ENCODE assay signal across 10 cellular contexts in the genomic region with DNA sequence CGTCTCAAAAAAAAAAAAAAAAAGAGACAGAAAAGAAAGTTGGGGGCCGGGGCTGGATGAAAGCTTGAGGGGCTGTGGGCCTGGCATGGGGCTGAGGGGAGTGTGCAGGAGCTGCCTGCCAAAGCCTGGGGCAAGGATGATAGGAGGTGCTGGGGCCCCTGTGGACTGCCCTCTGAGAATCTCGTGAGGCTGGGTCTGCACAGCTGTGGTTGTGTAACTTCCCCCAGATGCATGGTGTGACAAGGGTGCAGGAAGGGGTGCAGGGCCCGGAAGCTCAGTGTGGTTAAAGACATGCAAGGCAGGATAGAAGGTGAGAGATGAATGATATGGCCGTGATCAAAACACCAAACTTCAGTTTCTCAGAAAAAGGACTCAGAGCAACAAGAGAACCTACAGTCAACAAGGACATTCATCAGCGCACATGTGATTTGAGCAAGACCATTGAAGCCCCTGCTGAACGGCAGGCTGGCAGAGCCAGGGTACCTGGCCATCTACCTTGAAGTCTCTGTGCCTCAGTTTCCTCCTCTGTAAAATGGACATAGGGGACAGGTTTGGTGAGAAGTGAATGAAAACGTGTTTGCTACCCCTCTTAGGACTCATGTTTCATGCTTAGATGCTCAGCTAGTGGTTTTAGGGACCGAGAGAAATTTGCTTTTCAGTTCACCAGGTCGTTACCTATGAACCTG. TPM values are rescaled to one million over a fixed set of nuclear protein-coding genes. Genes with fewer than 3 reads are reported as not detected.
DNase-seq lines count a peak whose midpoint lies in the region; ATAC-seq and TF ChIP-seq lines count a peak whose summit lies in the region.
"Had no signal": no experiment of that assay in that cellular context is flagged by ENCODE, and none has a peak within 500 bp of the region (broad histone marks: within the 10 kb centered on the region; RNA-seq: fewer than 3 reads in every experiment).

No MANE protein-coding gene starts in this region.

- TF ChIP-seq POLR2A in GM18505 (IDR thresholded peaks at IDR 0.05; ENCODE audit: borderline replicate concordance, extremely low read depth, insufficient read depth, insufficient read length) = no peak

- peaks cover 76% of the 10 kb centered on the region for H3K4me1 Mint-ChIP-seq in stimulated activated naive CD8-positive, alpha-beta T cell treated with anti-CD3 and anti-CD28 coated beads, Interleukin-15, Interleukin-2, amounts not matched to agents 100 ng/mL and 50 ng/mL, for 24 hours (ENCODE audit: low read depth)

- H3K27me3 Mint-ChIP-seq in stimulated activated naive CD8-positive, alpha-beta T cell treated with anti-CD3 and anti-CD28 coated beads, Interleukin-15, Interleukin-2, amounts not matched to agents 100 ng/mL and 50 ng/mL, for 24 hours = no peaks in the 10 kb centered on the region

- ATAC-seq in GM18505 (IDR thresholded peaks at IDR 0.05; ENCODE audit: unreplicated experiment) = peak; percentile 75
- peak; percentile 55 for ATAC-seq in HG03064 (IDR thresholded peaks at IDR 0.05; ENCODE audit: low read depth, unreplicated experiment)
- ATAC-seq in Right ventricle myocardium superior (ENCODE audit: poor library complexity) = peak; percentile 61

- DNase-seq in activated CD4-positive, CD25-positive, alpha-beta regulatory T cell treated with anti-CD3 and anti-CD28 coated beads, Interleukin-2, amount 50 U/mL, for 72 hours = peak; percentile 79
- DNase-seq in Right ventricle myocardium superior = peak; percentile 64
- no peak for DNase-seq in inferior parietal cortex (ENCODE audit: extremely low spot score)
- DNase-seq in NCI-H2171 treated with DMSO at 0.1 percent for 48 hours (lab: John Stamatoyannopoulos, UW) = no peak
- DNase-seq in NCI-H146 (lab: John Stamatoyannopoulos, UW) = no peak

- peaks cover 16% of the 10 kb centered on the region for H3K36me3 Mint-ChIP-seq in stimulated activated naive CD8-positive, alpha-beta T cell treated with anti-CD3 and anti-CD28 coated beads, Interleukin-15, Interleukin-2, amounts not matched to agents 100 ng/mL and 50 ng/mL, for 24 hours (ENCODE audit: low read depth)

- H3K9me3 Mint-ChIP-seq in stimulated activated naive CD8-positive, alpha-beta T cell treated with anti-CD3 and anti-CD28 coated beads, Interleukin-15, Interleukin-2, amounts not matched to agents 100 ng/mL and 50 ng/mL, for 24 hours = peaks cover 4% of the 10 kb centered on the region

- H3K27ac Mint-ChIP-seq in stimulated activated naive CD8-positive, alpha-beta T cell treated with anti-CD3 and anti-CD28 coated beads, Interleukin-15, Interleukin-2, amounts not matched to agents 100 ng/mL and 50 ng/mL, for 24 hours = peak overlapping the region; percentile 94

- peak overlapping the region; percentile 72 for H3K4me3 Mint-ChIP-seq in stimulated activated naive CD8-positive, alpha-beta T cell treated with anti-CD3 and anti-CD28 coated beads, Interleukin-15, Interleukin-2, amounts not matched to agents 100 ng/mL and 50 ng/mL, for 24 hours

- intact Hi-C loops in Right ventricle myocardium superior (cut with DNase I) = no loop called here

RNA-seq across cellular contexts. Expression of a gene that starts 9.6 kb away (rescaled TPM):
- total RNA-seq in Right ventricle myocardium superior = 42.6 TPM

RNA-seq across cellular contexts. Expression of a gene that starts 24.1 kb away (rescaled TPM):
- not detected for total RNA-seq in Right ventricle myocardium superior
- total RNA-seq: epithelial cell of proximal tubule, subcutaneous adipose tissue had no signal

RNA-seq across cellular contexts. Expression of a gene that starts 28.6 kb away (rescaled TPM):
- total RNA-seq in Right ventricle myocardium superior = 1.3 TPM

RNA-seq across cellular contexts. Expression of a gene that starts 37.4 kb away (rescaled TPM):
- total RNA-seq in Right ventricle myocardium superior = 6.9 TPM

RNA-seq across cellular contexts. Expression of a gene that starts 38.3 kb away (rescaled TPM):
- not detected for total RNA-seq in Right ventricle myocardium superior
- total RNA-seq: subcutaneous adipose tissue had no signal

Comparison
In these comparisons a context has a peak if more than half of its experiments do, and no peak if none do; other contexts are left out.
1. DNase-seq: peak in activated CD4-positive, CD25-positive, alpha-beta regulatory T cell treated with anti-CD3 and anti-CD28 coated beads, Interleukin-2, amount 50 U/mL, for 72 hours (single experiment) and Right ventricle myocardium superior (single experiment); none in inferior parietal cortex (single experiment), NCI-H2171 treated with DMSO at 0.1 percent for 48 hours (single experiment) and NCI-H146 (single experiment).
2. Peak in every context shown above with its lines, with median percentiles within 50 percentile points of each other: ATAC-seq.